Comparison of ENCODE assay signal across 11 cellular contexts in the genomic region with DNA sequence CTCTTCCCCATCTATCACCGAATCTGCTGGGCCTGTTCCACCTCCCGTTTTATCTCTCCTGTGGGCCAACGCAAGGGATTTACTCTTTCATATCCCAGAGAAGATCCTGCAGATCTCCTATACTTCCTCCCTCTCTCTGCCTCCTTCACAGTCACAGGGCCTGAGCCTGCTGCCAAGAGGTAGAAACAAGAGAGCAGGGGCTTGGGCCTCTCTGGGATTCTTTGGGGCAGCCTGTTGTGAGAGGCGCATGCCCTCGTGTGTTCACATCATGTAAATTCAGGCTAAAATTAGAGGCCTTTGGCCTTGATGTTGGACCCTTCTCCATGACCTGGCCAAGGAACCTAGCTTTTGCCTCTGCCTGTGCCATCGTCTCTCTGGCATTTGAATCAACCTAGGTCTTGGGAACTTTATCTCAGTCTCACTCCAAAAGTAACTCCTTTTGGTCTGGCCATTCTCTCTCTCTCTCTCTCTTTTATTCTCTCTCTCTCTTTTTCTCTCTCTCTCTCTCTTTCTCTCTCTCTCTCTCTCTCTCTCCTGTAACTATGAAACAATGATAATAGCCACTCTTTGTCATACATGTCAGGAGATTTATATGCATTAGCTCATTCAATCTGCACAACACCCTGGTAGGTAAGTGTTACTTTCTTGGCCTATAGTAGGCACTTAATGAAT. TPM values are rescaled to one million over a fixed set of nuclear protein-coding genes. Genes with fewer than 3 reads are reported as not detected.
DNase-seq lines count a peak whose midpoint lies in the region; ATAC-seq, FAIRE-seq and TF ChIP-seq lines count a peak whose summit lies in the region.
"Had no signal": no experiment of that assay in that cellular context is flagged by ENCODE, and none has a peak within 500 bp of the region (broad histone marks: within the 10 kb centered on the region; RNA-seq: fewer than 3 reads in every experiment).

No MANE protein-coding gene starts in this region.

- ATAC-seq in GM18909 (IDR thresholded peaks at IDR 0.05; ENCODE audit: poor library complexity, unreplicated experiment) (no peak), gastrocnemius medialis (no peak)

- TF ChIP-seq CTCF in A673 (conservative IDR thresholded peaks at IDR 0.05; ENCODE audit: low read depth, low read length) (peak; percentile 26; the same call in 1 of the 2 replicates), keratinocyte (optimal IDR thresholded peaks at IDR 0.05 in 1 of 3, IDR thresholded peaks at IDR 0.05 in 1 of 3, conservative IDR thresholded peaks at IDR 0.05 in 1 of 3; ENCODE audit: extremely low read depth in 1 of 3, insufficient read depth in 2 of 3, low read length in 3 of 3) (peak; percentile 3 to 11 (median 6)), gastrocnemius medialis (IDR thresholded peaks at IDR 0.05 in 4 of 5, conservative IDR thresholded peaks at IDR 0.05 in 1 of 5) (no peak)

- H3K9ac ChIP-seq in keratinocyte (ENCODE audit: control insufficient read depth, extremely low read depth, insufficient read depth, low read length): no peak overlapping the region

- no peaks in the 10 kb centered on the region for H4K20me1 ChIP-seq in keratinocyte (ENCODE audit: control insufficient read depth, extremely low read depth, insufficient read depth, low read length)

- H3K4me2 ChIP-seq in keratinocyte (ENCODE audit: control insufficient read depth, extremely low read depth, insufficient read depth, low read depth, low read length): no peak overlapping the region

- CTCF ChIA-PET in A673 (lab: Charles Lee): interaction anchor here (0.7 to 1.6 kb wide), 2 partner anchors 76 to 809 kb away, joined by 4 read pairs; no protein-coding TSS in a partner anchor

- H3K27me3 ChIP-seq in A673 (replicated peaks; ENCODE audit: insufficient read depth, low read depth, low read length, poor library complexity): no peaks in the 10 kb centered on the region
- no peaks in the 10 kb centered on the region for H3K27me3 ChIP-seq in keratinocyte (ENCODE audit: control insufficient read depth, extremely low read depth, insufficient read depth, low read length)
- H3K27me3 ChIP-seq in gastrocnemius medialis: no peaks in the 10 kb centered on the region

- BruUV-seq in A673 (replicated peaks; lab: Mats Ljungman, UMichigan): no TSS peak

- FAIRE-seq in keratinocyte (lab: Jason Lieb, UNC): no peak

- H3K27ac ChIP-seq in A673 (ENCODE audit: low read depth, low read length, poor library complexity, severe bottlenecking) (no peak overlapping the region), keratinocyte (ENCODE audit: control insufficient read depth, insufficient read depth, low read length) (no peak overlapping the region), gastrocnemius medialis (no peak overlapping the region)

- in situ Hi-C loops in gastrocnemius medialis (cut with MboI; ENCODE audit: low sequenced_read_pairs in 4 of 4): loop anchor here in 2 of 4 donors (25.0 kb wide), 1 partner anchor 297 kb away; no protein-coding TSS in a partner anchor

- H3K4me3 ChIP-seq in A673 (ENCODE audit: low read depth, low read length, poor library complexity, severe bottlenecking): no peak overlapping the region
- no peak overlapping the region for H3K4me3 ChIP-seq in keratinocyte (ENCODE audit: control insufficient read depth in 2 of 3, extremely low read depth in 1 of 3, insufficient read depth in 2 of 3, low read depth in 1 of 3, low read length in 3 of 3)
- H3K4me3 ChIP-seq in gastrocnemius medialis: no peak overlapping the region

- no peak for DNase-seq in A673 (ENCODE audit: low spot score)
- peak; percentile 25 for DNase-seq in HT-29 (ENCODE audit: low spot score)
- DNase-seq in amniotic epithelial cell (ENCODE audit: low read depth): peak; percentile 33
- DNase-seq in keratinocyte (ENCODE audit: low read depth, low spot score): no peak
- DNase-seq in GM19240 (ENCODE audit: insufficient read length, low spot score): no peak
- no peak for DNase-seq in NCI-H2171 (lab: John Stamatoyannopoulos, UW)
- no peak for DNase-seq in gastrocnemius medialis
- DNase-seq: activated B cell treated with CpG ODN at 0.5 μM for 24 hours; CD8-positive, alpha-beta memory T cell; NCI-H2081 treated with DMSO at 0.1 percent for 48 hours had no signal

- no peaks in the 10 kb centered on the region for H3K9me3 ChIP-seq in A673 (ENCODE audit: low read depth, low read length, poor library complexity, severe bottlenecking)
- no peaks in the 10 kb centered on the region for H3K9me3 ChIP-seq in keratinocyte (ENCODE audit: control insufficient read depth, low read depth, low read length)
- H3K9me3 ChIP-seq in gastrocnemius medialis: no peaks in the 10 kb centered on the region

- intact Hi-C loops in A673 (cut with micrococcal nuclease; ENCODE audit: unreplicated experiment): loop anchor here (10.0 kb wide), 1 partner anchor 274 kb away; no protein-coding TSS in a partner anchor
- intact Hi-C loops in gastrocnemius medialis (cut with DNase I; ENCODE audit: low total_unique reads): loop anchor here (5.0 kb wide), 2 partner anchors 77 to 297 kb away; no protein-coding TSS in a partner anchor

- dilution Hi-C loops in keratinocyte (cut with MboI; ENCODE audit: extremely low pct_ligation_motif_present, low sequenced_read_pairs): no loop called here

- H2AFZ ChIP-seq in keratinocyte (ENCODE audit: control insufficient read depth, low read length): no peak overlapping the region

- no peaks in the 10 kb centered on the region for H3K79me2 ChIP-seq in keratinocyte (ENCODE audit: control insufficient read depth, insufficient read depth, low read length)

- H3K9me1 ChIP-seq in keratinocyte (ENCODE audit: control insufficient read depth, extremely low read depth, insufficient read depth, low read length): no peaks in the 10 kb centered on the region

- H3K4me1 ChIP-seq in A673 (ENCODE audit: insufficient read depth, low read length, poor library complexity, severe bottlenecking) (no peaks in the 10 kb centered on the region), keratinocyte (ENCODE audit: control insufficient read depth, extremely low read depth, insufficient read depth, low read length) (no peaks in the 10 kb centered on the region), gastrocnemius medialis (no peaks in the 10 kb centered on the region)

- H3K36me3 ChIP-seq in A673 (ENCODE audit: insufficient read depth, low read length, poor library complexity, severe bottlenecking): no peaks in the 10 kb centered on the region
- no peaks in the 10 kb centered on the region for H3K36me3 ChIP-seq in keratinocyte (ENCODE audit: control insufficient read depth in 2 of 2, extremely low read depth in 1 of 2, insufficient read depth in 2 of 2, low read length in 2 of 2)
- no peaks in the 10 kb centered on the region for H3K36me3 ChIP-seq in gastrocnemius medialis

- POLR2A ChIA-PET in A673 (lab: Charles Lee; ENCODE audit: low non-redundant PET): no interaction called here

- TF ChIP-seq POLR2A in gastrocnemius medialis (IDR thresholded peaks at IDR 0.05): no peak

RNA-seq across cellular contexts. Expression of gene EFNB1, which starts 20.0 kb away (rescaled TPM):
- total RNA-seq in A673 (2021) (76.8 and 78.1 TPM in 2 replicates), gastrocnemius medialis (10 to 100 TPM in 3 of 4 donors, 1 to 10 TPM in 1; 8.8 to 15.7 (median 13.0) TPM)
- 285 and 300 TPM in 2 replicates for total RNA-seq in HT-29 (2014; rRNA removed; shearing (Covaris generic))
- polyA plus RNA-seq in keratinocyte: 90.3 to 137 TPM (median 120 TPM) in 3 replicates
- polyA plus RNA-seq in keratinocyte (2011; ENCODE audit: low read depth): 35.3 TPM
- polyA plus RNA-seq in keratinocyte (2011; cell fraction: cytosol; rRNA removed): 46.6 and 79.5 TPM in 2 replicates
- polyA plus RNA-seq in keratinocyte (2011; cell fraction: nucleus; rRNA removed): 147 and 197 TPM in 2 replicates
- polyA plus RNA-seq in keratinocyte (2012; ENCODE audit: low replicate concordance): 59.0 and 122 TPM in 2 replicates
- 86.4 to 129 TPM (median 110 TPM) in 3 replicates for polyA minus RNA-seq in keratinocyte
- polyA minus RNA-seq in keratinocyte (2011; cell fraction: cytosol; rRNA and poly(A)+ RNA removed): 140 TPM
- 173 and 187 TPM in 2 replicates for polyA minus RNA-seq in keratinocyte (2011; cell fraction: nucleus; rRNA and poly(A)+ RNA removed)

Comparison
In these comparisons a context has a peak if more than half of its experiments do, and no peak if none do; other contexts are left out.
1. DNase-seq: peak in HT-29 (single experiment) and amniotic epithelial cell (single experiment); none in A673 (single experiment), keratinocyte (single experiment), GM19240 (single experiment), NCI-H2171 (single experiment) and gastrocnemius medialis (0 of 2).
2. CTCF ChIP-seq: peak in A673 (single experiment) and keratinocyte (3 of 3); none in gastrocnemius medialis (0 of 5).